1 cellular context compared by ENCODE assay signal in the genomic region with DNA sequence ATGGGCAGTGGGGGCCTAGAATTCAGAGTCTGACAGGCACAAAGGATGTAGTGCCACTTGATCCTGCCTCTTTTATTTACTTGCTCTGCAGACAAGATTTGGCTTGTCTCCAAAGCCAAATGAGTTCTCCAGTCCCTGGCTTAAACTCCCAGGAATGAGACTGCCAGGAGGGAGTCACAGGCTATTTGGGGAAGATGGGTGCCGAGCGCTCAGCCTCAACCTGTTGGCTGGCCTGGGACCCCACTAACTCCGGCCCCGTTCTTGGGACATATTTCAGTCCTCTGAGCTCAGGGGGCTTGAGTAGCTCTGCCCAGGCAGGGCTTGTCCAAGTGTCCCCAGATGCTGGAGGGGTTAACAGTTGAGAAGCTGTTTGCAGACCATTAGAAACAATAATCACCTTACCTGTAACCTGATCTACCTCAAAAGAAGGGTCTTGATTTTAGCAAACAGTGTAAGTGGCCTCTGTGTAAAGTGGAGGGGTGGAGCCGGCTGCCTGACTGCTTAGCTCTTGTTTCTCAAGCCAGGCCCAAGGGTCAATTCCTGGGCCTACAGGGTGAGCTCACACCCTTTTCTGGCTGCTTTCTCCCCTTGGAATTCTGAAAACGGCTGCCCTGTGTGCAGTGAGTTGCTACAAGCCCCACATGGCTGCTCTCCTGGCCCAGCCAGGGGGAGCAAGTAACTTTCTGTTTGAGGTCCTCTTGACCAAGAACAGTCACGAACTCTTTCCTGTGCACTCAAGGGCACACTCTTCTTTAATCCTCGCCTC.
TF ChIP-seq lines count a peak whose summit lies in the region.

No MANE protein-coding gene starts in this region.

TF ChIP-seq in HepG2, 621 proteins besides CTCF, POLR2A, EP300 and RAD21 (continued from another document and continues in another):
- TF ChIP-seq, protein P1, sequence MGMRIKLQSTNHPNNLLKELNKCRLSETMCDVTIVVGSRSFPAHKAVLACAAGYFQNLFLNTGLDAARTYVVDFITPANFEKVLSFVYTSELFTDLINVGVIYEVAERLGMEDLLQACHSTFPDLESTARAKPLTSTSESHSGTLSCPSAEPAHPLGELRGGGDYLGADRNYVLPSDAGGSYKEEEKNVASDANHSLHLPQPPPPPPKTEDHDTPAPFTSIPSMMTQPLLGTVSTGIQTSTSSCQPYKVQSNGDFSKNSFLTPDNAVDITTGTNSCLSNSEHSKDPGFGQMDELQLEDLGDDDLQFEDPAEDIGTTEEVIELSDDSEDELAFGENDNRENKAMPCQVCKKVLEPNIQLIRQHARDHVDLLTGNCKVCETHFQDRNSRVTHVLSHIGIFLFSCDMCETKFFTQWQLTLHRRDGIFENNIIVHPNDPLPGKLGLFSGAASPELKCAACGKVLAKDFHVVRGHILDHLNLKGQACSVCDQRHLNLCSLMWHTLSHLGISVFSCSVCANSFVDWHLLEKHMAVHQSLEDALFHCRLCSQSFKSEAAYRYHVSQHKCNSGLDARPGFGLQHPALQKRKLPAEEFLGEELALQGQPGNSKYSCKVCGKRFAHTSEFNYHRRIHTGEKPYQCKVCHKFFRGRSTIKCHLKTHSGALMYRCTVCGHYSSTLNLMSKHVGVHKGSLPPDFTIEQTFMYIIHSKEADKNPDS (CRISPR knock-in tag; IDR thresholded peaks at IDR 0.05): no peak
- no peak; the same call in 1 of the 2 replicates for TF ChIP-seq ZFP82 (CRISPR knock-in tag; IDR thresholded peaks at IDR 0.05; ENCODE audit: borderline replicate concordance)
- TF ChIP-seq NCOA2 (CRISPR knock-in tag; IDR thresholded peaks at IDR 0.05): peak; percentile 65
- peak; percentile 49 for TF ChIP-seq NFKB2 (CRISPR knock-in tag; IDR thresholded peaks at IDR 0.05; ENCODE audit: borderline replicate concordance)
- TF ChIP-seq FOXA1 (IDR thresholded peaks at IDR 0.05): no peak
- TF ChIP-seq FOXA1 (CRISPR knock-in tag; IDR thresholded peaks at IDR 0.05): peak; percentile 72
- TF ChIP-seq, protein P2, sequence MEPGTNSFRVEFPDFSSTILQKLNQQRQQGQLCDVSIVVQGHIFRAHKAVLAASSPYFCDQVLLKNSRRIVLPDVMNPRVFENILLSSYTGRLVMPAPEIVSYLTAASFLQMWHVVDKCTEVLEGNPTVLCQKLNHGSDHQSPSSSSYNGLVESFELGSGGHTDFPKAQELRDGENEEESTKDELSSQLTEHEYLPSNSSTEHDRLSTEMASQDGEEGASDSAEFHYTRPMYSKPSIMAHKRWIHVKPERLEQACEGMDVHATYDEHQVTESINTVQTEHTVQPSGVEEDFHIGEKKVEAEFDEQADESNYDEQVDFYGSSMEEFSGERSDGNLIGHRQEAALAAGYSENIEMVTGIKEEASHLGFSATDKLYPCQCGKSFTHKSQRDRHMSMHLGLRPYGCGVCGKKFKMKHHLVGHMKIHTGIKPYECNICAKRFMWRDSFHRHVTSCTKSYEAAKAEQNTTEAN (CRISPR knock-in tag; conservative IDR thresholded peaks at IDR 0.05): 0 out of 2 replicates have a peak, but pooled peaks have one; percentile 18
- TF ChIP-seq, protein P3, sequence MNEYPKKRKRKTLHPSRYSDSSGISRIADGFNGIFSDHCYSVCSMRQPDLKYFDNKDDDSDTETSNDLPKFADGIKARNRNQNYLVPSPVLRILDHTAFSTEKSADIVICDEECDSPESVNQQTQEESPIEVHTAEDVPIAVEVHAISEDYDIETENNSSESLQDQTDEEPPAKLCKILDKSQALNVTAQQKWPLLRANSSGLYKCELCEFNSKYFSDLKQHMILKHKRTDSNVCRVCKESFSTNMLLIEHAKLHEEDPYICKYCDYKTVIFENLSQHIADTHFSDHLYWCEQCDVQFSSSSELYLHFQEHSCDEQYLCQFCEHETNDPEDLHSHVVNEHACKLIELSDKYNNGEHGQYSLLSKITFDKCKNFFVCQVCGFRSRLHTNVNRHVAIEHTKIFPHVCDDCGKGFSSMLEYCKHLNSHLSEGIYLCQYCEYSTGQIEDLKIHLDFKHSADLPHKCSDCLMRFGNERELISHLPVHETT (CRISPR knock-in tag; conservative IDR thresholded peaks at IDR 0.05): no peak
- TF ChIP-seq KDM6A (CRISPR knock-in tag; IDR thresholded peaks at IDR 0.05; ENCODE audit: low read depth): peak; percentile 57; the same call in 1 of the 2 replicates
- TF ChIP-seq, protein P4, sequence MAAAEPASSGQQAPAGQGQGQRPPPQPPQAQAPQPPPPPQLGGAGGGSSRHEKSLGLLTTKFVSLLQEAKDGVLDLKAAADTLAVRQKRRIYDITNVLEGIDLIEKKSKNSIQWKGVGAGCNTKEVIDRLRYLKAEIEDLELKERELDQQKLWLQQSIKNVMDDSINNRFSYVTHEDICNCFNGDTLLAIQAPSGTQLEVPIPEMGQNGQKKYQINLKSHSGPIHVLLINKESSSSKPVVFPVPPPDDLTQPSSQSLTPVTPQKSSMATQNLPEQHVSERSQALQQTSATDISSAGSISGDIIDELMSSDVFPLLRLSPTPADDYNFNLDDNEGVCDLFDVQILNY (CRISPR knock-in tag; conservative IDR thresholded peaks at IDR 0.05): no peak; the same call in 1 of the 2 replicates
- peak; percentile 70; the same call in 1 of the 2 replicates for TF ChIP-seq RXRA (CRISPR knock-in tag; IDR thresholded peaks at IDR 0.05)
- TF ChIP-seq HMG20B (CRISPR knock-in tag; conservative IDR thresholded peaks at IDR 0.05): peak; percentile 98
- no peak for TF ChIP-seq NFATC3 (CRISPR knock-in tag; IDR thresholded peaks at IDR 0.05)
- peak; percentile 78; the same call in 1 of the 2 replicates for TF ChIP-seq NR2F6 (IDR thresholded peaks at IDR 0.05)
- TF ChIP-seq NR2F6 (CRISPR knock-in tag; IDR thresholded peaks at IDR 0.05): peak; percentile 69
- no peak for TF ChIP-seq ZNF558 (CRISPR knock-in tag; IDR thresholded peaks at IDR 0.05; ENCODE audit: borderline replicate concordance)
- TF ChIP-seq, protein P5, sequence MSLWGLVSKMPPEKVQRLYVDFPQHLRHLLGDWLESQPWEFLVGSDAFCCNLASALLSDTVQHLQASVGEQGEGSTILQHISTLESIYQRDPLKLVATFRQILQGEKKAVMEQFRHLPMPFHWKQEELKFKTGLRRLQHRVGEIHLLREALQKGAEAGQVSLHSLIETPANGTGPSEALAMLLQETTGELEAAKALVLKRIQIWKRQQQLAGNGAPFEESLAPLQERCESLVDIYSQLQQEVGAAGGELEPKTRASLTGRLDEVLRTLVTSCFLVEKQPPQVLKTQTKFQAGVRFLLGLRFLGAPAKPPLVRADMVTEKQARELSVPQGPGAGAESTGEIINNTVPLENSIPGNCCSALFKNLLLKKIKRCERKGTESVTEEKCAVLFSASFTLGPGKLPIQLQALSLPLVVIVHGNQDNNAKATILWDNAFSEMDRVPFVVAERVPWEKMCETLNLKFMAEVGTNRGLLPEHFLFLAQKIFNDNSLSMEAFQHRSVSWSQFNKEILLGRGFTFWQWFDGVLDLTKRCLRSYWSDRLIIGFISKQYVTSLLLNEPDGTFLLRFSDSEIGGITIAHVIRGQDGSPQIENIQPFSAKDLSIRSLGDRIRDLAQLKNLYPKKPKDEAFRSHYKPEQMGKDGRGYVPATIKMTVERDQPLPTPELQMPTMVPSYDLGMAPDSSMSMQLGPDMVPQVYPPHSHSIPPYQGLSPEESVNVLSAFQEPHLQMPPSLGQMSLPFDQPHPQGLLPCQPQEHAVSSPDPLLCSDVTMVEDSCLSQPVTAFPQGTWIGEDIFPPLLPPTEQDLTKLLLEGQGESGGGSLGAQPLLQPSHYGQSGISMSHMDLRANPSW (CRISPR knock-in tag; IDR thresholded peaks at IDR 0.05; ENCODE audit: borderline replicate concordance): peak; percentile 43; the same call in 1 of the 2 replicates
- TF ChIP-seq, protein P6, sequence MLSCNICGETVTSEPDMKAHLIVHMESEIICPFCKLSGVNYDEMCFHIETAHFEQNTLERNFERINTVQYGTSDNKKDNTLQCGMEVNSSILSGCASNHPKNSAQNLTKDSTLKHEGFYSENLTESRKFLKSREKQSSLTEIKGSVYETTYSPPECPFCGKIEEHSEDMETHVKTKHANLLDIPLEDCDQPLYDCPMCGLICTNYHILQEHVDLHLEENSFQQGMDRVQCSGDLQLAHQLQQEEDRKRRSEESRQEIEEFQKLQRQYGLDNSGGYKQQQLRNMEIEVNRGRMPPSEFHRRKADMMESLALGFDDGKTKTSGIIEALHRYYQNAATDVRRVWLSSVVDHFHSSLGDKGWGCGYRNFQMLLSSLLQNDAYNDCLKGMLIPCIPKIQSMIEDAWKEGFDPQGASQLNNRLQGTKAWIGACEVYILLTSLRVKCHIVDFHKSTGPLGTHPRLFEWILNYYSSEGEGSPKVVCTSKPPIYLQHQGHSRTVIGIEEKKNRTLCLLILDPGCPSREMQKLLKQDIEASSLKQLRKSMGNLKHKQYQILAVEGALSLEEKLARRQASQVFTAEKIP (CRISPR knock-in tag; IDR thresholded peaks at IDR 0.05; ENCODE audit: borderline replicate concordance): no peak
- TF ChIP-seq, protein P7, sequence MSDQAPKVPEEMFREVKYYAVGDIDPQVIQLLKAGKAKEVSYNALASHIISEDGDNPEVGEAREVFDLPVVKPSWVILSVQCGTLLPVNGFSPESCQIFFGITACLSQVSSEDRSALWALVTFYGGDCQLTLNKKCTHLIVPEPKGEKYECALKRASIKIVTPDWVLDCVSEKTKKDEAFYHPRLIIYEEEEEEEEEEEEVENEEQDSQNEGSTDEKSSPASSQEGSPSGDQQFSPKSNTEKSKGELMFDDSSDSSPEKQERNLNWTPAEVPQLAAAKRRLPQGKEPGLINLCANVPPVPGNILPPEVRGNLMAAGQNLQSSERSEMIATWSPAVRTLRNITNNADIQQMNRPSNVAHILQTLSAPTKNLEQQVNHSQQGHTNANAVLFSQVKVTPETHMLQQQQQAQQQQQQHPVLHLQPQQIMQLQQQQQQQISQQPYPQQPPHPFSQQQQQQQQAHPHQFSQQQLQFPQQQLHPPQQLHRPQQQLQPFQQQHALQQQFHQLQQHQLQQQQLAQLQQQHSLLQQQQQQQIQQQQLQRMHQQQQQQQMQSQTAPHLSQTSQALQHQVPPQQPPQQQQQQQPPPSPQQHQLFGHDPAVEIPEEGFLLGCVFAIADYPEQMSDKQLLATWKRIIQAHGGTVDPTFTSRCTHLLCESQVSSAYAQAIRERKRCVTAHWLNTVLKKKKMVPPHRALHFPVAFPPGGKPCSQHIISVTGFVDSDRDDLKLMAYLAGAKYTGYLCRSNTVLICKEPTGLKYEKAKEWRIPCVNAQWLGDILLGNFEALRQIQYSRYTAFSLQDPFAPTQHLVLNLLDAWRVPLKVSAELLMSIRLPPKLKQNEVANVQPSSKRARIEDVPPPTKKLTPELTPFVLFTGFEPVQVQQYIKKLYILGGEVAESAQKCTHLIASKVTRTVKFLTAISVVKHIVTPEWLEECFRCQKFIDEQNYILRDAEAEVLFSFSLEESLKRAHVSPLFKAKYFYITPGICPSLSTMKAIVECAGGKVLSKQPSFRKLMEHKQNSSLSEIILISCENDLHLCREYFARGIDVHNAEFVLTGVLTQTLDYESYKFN (CRISPR knock-in tag; conservative IDR thresholded peaks at IDR 0.05): peak; percentile 80
- TF ChIP-seq TP53 (CRISPR knock-in tag; conservative IDR thresholded peaks at IDR 0.05): no peak
- TF ChIP-seq ZNF563 (CRISPR knock-in tag; IDR thresholded peaks at IDR 0.05): no peak
- no peak for TF ChIP-seq ZNF30 (CRISPR knock-in tag; IDR thresholded peaks at IDR 0.05)
- TF ChIP-seq SIX1 (CRISPR knock-in tag; IDR thresholded peaks at IDR 0.05; ENCODE audit: borderline replicate concordance): peak; percentile 99
- TF ChIP-seq, protein P8, sequence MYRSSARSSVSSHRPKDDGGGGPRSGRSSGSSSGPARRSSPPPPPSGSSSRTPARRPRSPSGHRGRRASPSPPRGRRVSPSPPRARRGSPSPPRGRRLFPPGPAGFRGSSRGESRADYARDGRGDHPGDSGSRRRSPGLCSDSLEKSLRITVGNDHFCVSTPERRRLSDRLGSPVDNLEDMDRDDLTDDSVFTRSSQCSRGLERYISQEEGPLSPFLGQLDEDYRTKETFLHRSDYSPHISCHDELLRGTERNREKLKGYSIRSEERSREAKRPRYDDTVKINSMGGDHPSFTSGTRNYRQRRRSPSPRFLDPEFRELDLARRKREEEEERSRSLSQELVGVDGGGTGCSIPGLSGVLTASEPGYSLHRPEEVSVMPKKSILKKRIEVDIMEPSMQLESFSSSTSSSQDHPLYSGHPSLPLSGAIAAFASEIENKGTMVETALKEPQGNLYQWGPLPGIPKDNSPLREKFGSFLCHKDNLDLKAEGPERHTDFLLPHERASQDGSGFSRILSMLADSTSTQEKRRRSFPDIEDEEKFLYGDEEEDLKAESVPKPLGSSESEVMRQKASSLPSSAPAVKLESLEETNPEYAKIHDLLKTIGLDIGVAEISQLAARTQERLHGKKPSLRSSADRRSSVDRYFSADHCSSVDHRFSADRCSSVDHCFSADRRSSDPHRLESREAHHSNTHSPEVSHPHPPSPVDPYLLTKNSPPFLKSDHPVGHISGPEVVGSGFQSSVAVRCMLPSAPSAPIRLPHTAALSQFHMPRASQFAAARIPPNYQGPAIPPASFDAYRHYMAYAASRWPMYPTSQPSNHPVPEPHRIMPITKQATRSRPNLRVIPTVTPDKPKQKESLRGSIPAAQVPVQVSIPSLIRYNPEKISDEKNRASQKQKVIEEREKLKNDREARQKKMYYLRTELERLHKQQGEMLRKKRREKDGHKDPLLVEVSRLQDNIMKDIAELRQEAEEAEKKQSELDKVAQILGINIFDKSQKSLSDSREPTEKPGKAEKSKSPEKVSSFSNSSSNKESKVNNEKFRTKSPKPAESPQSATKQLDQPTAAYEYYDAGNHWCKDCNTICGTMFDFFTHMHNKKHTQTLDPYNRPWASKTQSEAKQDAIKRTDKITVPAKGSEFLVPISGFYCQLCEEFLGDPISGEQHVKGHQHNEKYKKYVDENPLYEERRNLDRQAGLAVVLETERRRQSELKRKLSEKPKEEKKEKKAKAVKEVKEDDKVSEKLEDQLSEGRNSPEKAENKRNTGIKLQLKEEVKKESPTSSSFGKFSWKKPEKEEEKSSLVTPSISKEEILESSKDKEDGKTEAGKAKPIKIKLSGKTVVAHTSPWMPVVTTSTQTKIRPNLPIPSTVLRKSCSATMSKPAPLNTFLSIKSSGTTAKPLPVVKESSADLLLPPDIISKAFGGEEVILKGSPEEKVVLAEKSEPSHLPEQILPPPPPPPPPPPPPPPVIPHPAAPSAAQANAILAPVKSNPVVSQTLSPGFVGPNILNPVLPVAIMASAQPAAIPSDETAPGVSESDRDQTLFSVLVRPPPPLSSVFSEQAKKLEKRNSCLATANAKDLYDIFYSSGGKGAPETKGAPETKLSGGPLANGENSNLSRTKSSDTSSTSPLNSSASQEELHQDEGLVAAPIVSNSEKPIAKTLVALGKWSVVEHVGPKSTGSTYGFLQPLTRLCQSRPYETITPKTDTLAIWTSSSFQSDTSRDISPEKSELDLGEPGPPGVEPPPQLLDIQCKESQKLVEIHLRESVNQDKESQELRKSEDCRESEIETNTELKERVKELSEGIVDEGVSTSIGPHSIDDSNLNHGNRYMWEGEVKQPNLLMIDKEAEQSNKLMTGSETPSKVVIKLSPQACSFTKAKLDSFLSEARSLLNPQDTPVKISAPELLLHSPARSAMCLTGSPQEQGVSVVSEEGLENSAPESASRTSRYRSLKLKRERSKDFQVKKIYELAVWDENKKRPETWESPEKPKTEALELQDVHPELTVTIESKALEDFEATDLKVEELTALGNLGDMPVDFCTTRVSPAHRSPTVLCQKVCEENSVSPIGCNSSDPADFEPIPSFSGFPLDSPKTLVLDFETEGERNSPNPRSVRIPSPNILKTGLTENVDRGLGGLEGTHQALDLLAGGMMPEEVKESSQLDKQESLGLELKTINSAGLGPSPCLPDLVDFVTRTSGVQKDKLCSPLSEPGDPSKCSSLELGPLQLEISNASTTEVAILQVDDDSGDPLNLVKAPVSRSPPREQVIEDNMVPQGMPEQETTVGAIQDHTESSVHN (CRISPR knock-in tag; IDR thresholded peaks at IDR 0.05): peak; percentile 78; the same call in 1 of the 2 replicates
- TF ChIP-seq ZNF772 (CRISPR knock-in tag; IDR thresholded peaks at IDR 0.05): peak; percentile 76
- TF ChIP-seq, protein P9, sequence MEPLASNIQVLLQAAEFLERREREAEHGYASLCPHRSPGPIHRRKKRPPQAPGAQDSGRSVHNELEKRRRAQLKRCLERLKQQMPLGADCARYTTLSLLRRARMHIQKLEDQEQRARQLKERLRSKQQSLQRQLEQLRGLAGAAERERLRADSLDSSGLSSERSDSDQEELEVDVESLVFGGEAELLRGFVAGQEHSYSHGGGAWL (CRISPR knock-in tag; IDR thresholded peaks at IDR 0.05): 0 out of 2 replicates have a peak, but pooled peaks have one; percentile 14
- peak; percentile 47; the same call in 1 of the 2 replicates for TF ChIP-seq ZNF350 (CRISPR knock-in tag; IDR thresholded peaks at IDR 0.05; ENCODE audit: borderline replicate concordance, low read depth)
